8 cellular contexts compared by ENCODE assay signal in genomic region chr11:10606536-10607208, GRCh38. TPM values are rescaled to one million over a fixed set of nuclear protein-coding genes. Genes with fewer than 3 reads are reported as not detected.
DNase-seq lines count a peak whose midpoint lies in the region; ATAC-seq, FAIRE-seq and TF ChIP-seq lines count a peak whose summit lies in the region.

No MANE protein-coding gene starts in this region.

- no peak for DNase-seq in GM12892 (ENCODE audit: insufficient read length)
- DNase-seq in cardiac fibroblast (ENCODE audit: low read depth in 2 of 2) = peak; percentile 57 to 86
- DNase-seq in naive thymus-derived CD4-positive, alpha-beta T cell = no peak
- DNase-seq in HAP-1 (ENCODE audit: low spot score in 2 of 2) = no peak
- DNase-seq in foreskin keratinocyte = no peak
- DNase-seq in ovary = no peak
- DNase-seq in activated gamma-delta T cell (lab: John Stamatoyannopoulos, UW) = no peak

- peak; percentile 89 for FAIRE-seq in GM12892 (lab: Jason Lieb, UNC)

- 44 to 60% (median 53%) methylated on average over 6 of the region's 6 CpGs for WGBS in ovary, 3 donors

- no peaks in the 10 kb centered on the region for H3K36me3 Mint-ChIP-seq in naive thymus-derived CD4-positive, alpha-beta T cell

- peaks cover 0 to 18% (median 4%) of the 10 kb centered on the region in 7 donors for H3K4me1 Mint-ChIP-seq in naive thymus-derived CD4-positive, alpha-beta T cell

- intact Hi-C loops in naive thymus-derived CD4-positive, alpha-beta T cell (cut with micrococcal nuclease) = no loop called here
- intact Hi-C loops in ovary (cut with DNase I) = no loop called here

- no peak overlapping the region for H3K27ac Mint-ChIP-seq in naive thymus-derived CD4-positive, alpha-beta T cell

- TF ChIP-seq EP300 in ovary (IDR thresholded peaks at IDR 0.05) = no peak

- no peak overlapping the region for H3K27ac ChIP-seq in naive thymus-derived CD4-positive, alpha-beta T cell (ENCODE audit: low read depth, low read length)
- H3K27ac ChIP-seq in foreskin keratinocyte (no peak overlapping the region), ovary (no peak overlapping the region)

- peak overlapping the region in 1 of 2 donors; percentile 9 for H3K4me3 ChIP-seq in cardiac fibroblast (replicated peaks in 1 of 2; ENCODE audit: low read depth in 2 of 2, low read length in 2 of 2)
- H3K4me3 ChIP-seq in naive thymus-derived CD4-positive, alpha-beta T cell (ENCODE audit: low read length) = no peak overlapping the region
- no peak overlapping the region for H3K4me3 ChIP-seq in HAP-1
- H3K4me3 ChIP-seq in ovary = no peak overlapping the region

- peaks cover 21 to 31% (median 24%) of the 10 kb centered on the region in 5 donors for H3K27me3 Mint-ChIP-seq in naive thymus-derived CD4-positive, alpha-beta T cell

- no peak for TF ChIP-seq CTCF in cardiac fibroblast (IDR thresholded peaks at IDR 0.05; ENCODE audit: low read depth, low read length)
- TF ChIP-seq CTCF in foreskin keratinocyte (conservative IDR thresholded peaks at IDR 0.05) = no peak
- no peak for TF ChIP-seq CTCF in ovary (IDR thresholded peaks at IDR 0.05)

- peaks cover 0 to 4% of the 10 kb centered on the region in 2 donors for H3K4me1 ChIP-seq in naive thymus-derived CD4-positive, alpha-beta T cell (ENCODE audit: control insufficient read depth in 2 of 2, insufficient read depth in 2 of 2, low read length in 2 of 2)
- H3K4me1 ChIP-seq in HAP-1 (no peaks in the 10 kb centered on the region), foreskin keratinocyte (peaks cover 20% of the 10 kb centered on the region), ovary (ENCODE audit: insufficient read depth) (peaks cover 12% of the 10 kb centered on the region)

- H3K9me3 Mint-ChIP-seq in naive thymus-derived CD4-positive, alpha-beta T cell = peaks cover 0 to 5% (median 0%) of the 10 kb centered on the region in 11 donors

- CTCF ChIA-PET in naive thymus-derived CD4-positive, alpha-beta T cell (lab: Charles Lee) = no interaction called here

- POLR2A ChIA-PET in naive thymus-derived CD4-positive, alpha-beta T cell (lab: Charles Lee) = no interaction called here

- H3K9me3 ChIP-seq in naive thymus-derived CD4-positive, alpha-beta T cell (ENCODE audit: control insufficient read depth in 2 of 3, low read length in 3 of 3) = no peaks in the 10 kb centered on the region
- no peaks in the 10 kb centered on the region for H3K9me3 ChIP-seq in HAP-1
- no peaks in the 10 kb centered on the region for H3K9me3 ChIP-seq in ovary

- peak overlapping the region in 1 of 10 donors; percentile 35 for H3K4me3 Mint-ChIP-seq in naive thymus-derived CD4-positive, alpha-beta T cell

- H3K36me3 ChIP-seq in naive thymus-derived CD4-positive, alpha-beta T cell (ENCODE audit: control insufficient read depth in 2 of 3, insufficient read depth in 3 of 3, low read length in 3 of 3) = no peaks in the 10 kb centered on the region
- H3K36me3 ChIP-seq in HAP-1 (replicated peaks) (no peaks in the 10 kb centered on the region), ovary (no peaks in the 10 kb centered on the region)

- TF ChIP-seq POLR2A in GM12892 (IDR thresholded peaks at IDR 0.05; ENCODE audit: low read depth, low read length) = no peak
- TF ChIP-seq POLR2A in ovary (IDR thresholded peaks at IDR 0.05) = no peak

- H3K27me3 ChIP-seq in naive thymus-derived CD4-positive, alpha-beta T cell (ENCODE audit: control insufficient read depth in 2 of 2, insufficient read depth in 2 of 2, low read length in 2 of 2) = no peaks in the 10 kb centered on the region
- H3K27me3 ChIP-seq in HAP-1 (ENCODE audit: low read depth) = peaks cover 5% of the 10 kb centered on the region
- peaks cover 2% of the 10 kb centered on the region for H3K27me3 ChIP-seq in foreskin keratinocyte
- no peaks in the 10 kb centered on the region for H3K27me3 ChIP-seq in ovary

- in situ Hi-C loops in HAP-1 (cut with MboI; ENCODE audit: low sequenced_read_pairs) = no loop called here

- ATAC-seq in HG03159 (IDR thresholded peaks at IDR 0.05; ENCODE audit: unreplicated experiment) = peak; percentile 81
- ATAC-seq in naive thymus-derived CD4-positive, alpha-beta T cell = peak; percentile 79
- ATAC-seq in foreskin keratinocyte = no peak

RNA-seq across cellular contexts. Expression of gene LYVE1, which starts 38.2 kb away (rescaled TPM):
- polyA plus RNA-seq in GM12892 (2012; ENCODE audit: missing spikeins) = not detected
- not detected for total RNA-seq in naive thymus-derived CD4-positive, alpha-beta T cell
- polyA plus RNA-seq in naive thymus-derived CD4-positive, alpha-beta T cell = not detected
- total RNA-seq in foreskin keratinocyte (not detected in 2 replicates), ovary (10 to 100 TPM; 19.0 to 49.9 (median 34.5) TPM)
- polyA plus RNA-seq in foreskin keratinocyte (not detected in 2 replicates), ovary (100 to 1,000 TPM in 1 of 2 donors, 10 to 100 TPM in 1; 22.9 to 159 TPM)

Comparison
In these comparisons a context has a peak if more than half of its experiments do, and no peak if none do; other contexts are left out.
1. DNase-seq: peak in cardiac fibroblast (2 of 2); none in GM12892 (single experiment), naive thymus-derived CD4-positive, alpha-beta T cell (0 of 9), HAP-1 (0 of 2), foreskin keratinocyte (0 of 2), ovary (0 of 5) and activated gamma-delta T cell (single experiment).
2. RNA of gene LYVE1, which starts 38.2 kb away (total RNA-seq): 19.0 to 49.9 TPM in ovary; not detected in naive thymus-derived CD4-positive, alpha-beta T cell and not detected in foreskin keratinocyte; every median in the first group is over 10 times any median in the second.